ENCODE assay signal across 9 cellular contexts in the genomic region with DNA sequence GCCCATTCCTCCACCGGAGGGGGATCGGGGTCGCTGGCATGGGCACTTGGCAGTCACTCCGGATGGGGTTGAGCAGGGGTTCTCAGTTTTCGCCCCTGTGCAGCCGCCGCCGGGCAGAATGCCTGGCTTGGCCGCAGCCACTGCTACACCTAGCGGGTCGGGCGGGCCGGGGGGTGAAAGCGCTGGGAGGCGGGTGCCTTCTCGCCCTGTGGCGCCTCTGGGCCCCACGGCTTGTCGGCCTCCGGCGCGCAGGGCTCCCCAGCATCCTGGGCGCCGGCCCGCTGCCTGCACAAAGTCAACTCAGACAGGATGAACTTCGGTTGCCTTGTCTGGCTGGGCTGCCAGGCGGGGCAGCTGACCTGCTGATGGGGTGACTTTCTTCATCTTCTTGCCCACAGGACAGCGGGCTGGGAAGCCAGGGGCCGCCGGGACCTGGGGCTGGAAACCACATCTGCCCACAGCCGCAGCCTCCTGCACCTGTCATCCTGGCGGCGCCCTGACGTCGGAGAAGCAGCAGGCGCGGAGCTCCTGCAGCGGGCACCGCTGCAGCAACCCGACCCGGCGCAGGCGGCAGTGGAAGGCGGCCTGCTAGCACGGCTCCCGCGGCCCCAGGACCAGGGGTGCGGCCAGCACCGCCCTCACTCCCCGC. TPM values are rescaled to one million over a fixed set of nuclear protein-coding genes. Genes with fewer than 3 reads are reported as not detected.
DNase-seq lines count a peak whose midpoint lies in the region; ATAC-seq and TF ChIP-seq lines count a peak whose summit lies in the region.
"Had no signal": no experiment of that assay in that cellular context is flagged by ENCODE, and none has a peak within 500 bp of the region (broad histone marks: within the 10 kb centered on the region; RNA-seq: fewer than 3 reads in every experiment).

No MANE protein-coding gene starts in this region.

- peak overlapping the region; percentile 84 for H3K27ac ChIP-seq in parathyroid adenoma

- no peaks in the 10 kb centered on the region for H3K27me3 ChIP-seq in parathyroid adenoma (ENCODE audit: control insufficient read depth, insufficient read depth, low read length)

- ATAC-seq in HG03097 (IDR thresholded peaks at IDR 0.05; ENCODE audit: low FRiP score, unreplicated experiment), result no peak

- peak; percentile 20 for DNase-seq in NCI-H82 (lab: John Stamatoyannopoulos, UW)
- DNase-seq in NCI-H82 treated with DMSO at 0.1 percent for 48 hours (lab: John Stamatoyannopoulos, UW; ENCODE audit: unreplicated experiment), result no peak
- peak; percentile 35 for DNase-seq in NCI-H1105 treated with DMSO at 0.1 percent for 48 hours (lab: John Stamatoyannopoulos, UW)
- peak; percentile 28 for DNase-seq in activated T-cell treated with anti-CD3 and anti-CD28 coated beads for 1 hour (ENCODE audit: low read depth)
- DNase-seq in glomerular visceral epithelial cell (ENCODE audit: extremely low spot score), result peak; percentile 64
- no peak for DNase-seq in H4 (ENCODE audit: low spot score)
- DNase-seq: DND-41 had no signal

- H3K9me3 ChIP-seq in parathyroid adenoma (ENCODE audit: control insufficient read depth, low read length), result no peaks in the 10 kb centered on the region

- peak overlapping the region; percentile 88 for H3K4me2 ChIP-seq in parathyroid adenoma (ENCODE audit: low read length)

- no peak for TF ChIP-seq CTCF in parathyroid adenoma (IDR thresholded peaks at IDR 0.05)

- no peaks in the 10 kb centered on the region for H3K36me3 ChIP-seq in parathyroid adenoma (ENCODE audit: control insufficient read depth, insufficient read depth, low read length)

- H3K4me3 ChIP-seq in parathyroid adenoma (ENCODE audit: low read depth, low read length), result peak overlapping the region; percentile 69

- H3K79me2 ChIP-seq in parathyroid adenoma, result no peaks in the 10 kb centered on the region

- H3K4me1 ChIP-seq in parathyroid adenoma, result peaks cover 3% of the 10 kb centered on the region

- H3K9ac ChIP-seq in parathyroid adenoma, result no peak overlapping the region

- peak overlapping the region; percentile 60 for H2AFZ ChIP-seq in parathyroid adenoma

RNA-seq across cellular contexts. Expression of a gene that starts 1.2 kb away (rescaled TPM):
- total RNA-seq in H4 (2014; rRNA removed; shearing (Covaris generic)), result 0.47 and 0.62 TPM in 2 replicates

Comparison
In these comparisons a context has a peak if more than half of its experiments do, and no peak if none do; other contexts are left out.
1. DNase-seq: peak in NCI-H82 (single experiment), NCI-H1105 treated with DMSO at 0.1 percent for 48 hours (single experiment), activated T-cell treated with anti-CD3 and anti-CD28 coated beads for 1 hour (single experiment) and glomerular visceral epithelial cell (single experiment); none in NCI-H82 treated with DMSO at 0.1 percent for 48 hours (single experiment) and H4 (single experiment).